ENCODE assay signal across 12 cellular contexts in genomic region chr10:24826022-24826421, GRCh38.
DNase-seq lines count a peak whose midpoint lies in the region; ATAC-seq and TF ChIP-seq lines count a peak whose summit lies in the region.
"Had no signal": no experiment of that assay in that cellular context is flagged by ENCODE, and none has a peak within 500 bp of the region (broad histone marks: within the 10 kb centered on the region; RNA-seq: fewer than 3 reads in every experiment).

No MANE protein-coding gene starts in this region.

- no peak for TF ChIP-seq CTCF in fibroblast of villous mesenchyme (IDR thresholded peaks at IDR 0.05; ENCODE audit: insufficient read depth, low read depth, low read length)

- peaks cover 18% of the 10 kb centered on the region for H3K27me3 Mint-ChIP-seq in T-helper 2 cell treated with Interferon-gamma antibody and Interleukin-4, amounts not matched to agents 5 μg/mL and 100 μg/mL, for 36 hours (ENCODE audit: low read depth)
- H3K27me3 Mint-ChIP-seq: progenitor cell of endocrine pancreas had no signal

- H3K9me3 Mint-ChIP-seq in T-helper 2 cell treated with Interferon-gamma antibody and Interleukin-4, amounts not matched to agents 5 μg/mL and 100 μg/mL, for 36 hours = no peaks in the 10 kb centered on the region

- DNase-seq in AG08395 (ENCODE audit: low spot score) (peak; percentile 69), GM04503 (ENCODE audit: low read depth) (peak; percentile 45), fibroblast of villous mesenchyme (ENCODE audit: low read depth) (peak; percentile 91), SIG-M5 treated with dmso at 0.1 percent for 504 hours (lab: John Stamatoyannopoulos, UW; ENCODE audit: unreplicated experiment) (no peak), DMS153 (lab: John Stamatoyannopoulos, UW) (no peak)
- DNase-seq in T-helper 2 cell treated with Interferon-gamma antibody and Interleukin-4, amounts not matched to agents 5 μg/mL and 100 μg/mL, for 36 hours (ENCODE audit: low spot score) = no peak
- no peak for DNase-seq in activated CD4-positive, CD25-positive, alpha-beta regulatory T cell (lab: John Stamatoyannopoulos, UW)
- DNase-seq: NCI-H1930, testis had no signal

- no peaks in the 10 kb centered on the region for H3K36me3 Mint-ChIP-seq in T-helper 2 cell treated with Interferon-gamma antibody and Interleukin-4, amounts not matched to agents 5 μg/mL and 100 μg/mL, for 36 hours (ENCODE audit: low read depth)

- peak overlapping the region; percentile 59 for H3K4me3 Mint-ChIP-seq in T-helper 2 cell treated with Interferon-gamma antibody and Interleukin-4, amounts not matched to agents 5 μg/mL and 100 μg/mL, for 36 hours

- no peak for ATAC-seq in GM19328 (IDR thresholded peaks at IDR 0.05; ENCODE audit: unreplicated experiment)

- peaks cover 19% of the 10 kb centered on the region for H3K4me1 Mint-ChIP-seq in T-helper 2 cell treated with Interferon-gamma antibody and Interleukin-4, amounts not matched to agents 5 μg/mL and 100 μg/mL, for 36 hours (ENCODE audit: low read depth)

- H3K4me3 ChIP-seq in fibroblast of villous mesenchyme (ENCODE audit: low read depth, low read length) = peak overlapping the region; percentile 45
- H3K4me3 ChIP-seq: HAP-1, testis had no signal

- H3K27ac Mint-ChIP-seq in T-helper 2 cell treated with Interferon-gamma antibody and Interleukin-4, amounts not matched to agents 5 μg/mL and 100 μg/mL, for 36 hours = no peak overlapping the region
- H3K27ac Mint-ChIP-seq: progenitor cell of endocrine pancreas had no signal

Comparison
In these comparisons a context has a peak if more than half of its experiments do, and no peak if none do; other contexts are left out.
1. DNase-seq: peak in AG08395 (single experiment), GM04503 (single experiment) and fibroblast of villous mesenchyme (single experiment); none in T-helper 2 cell treated with Interferon-gamma antibody and Interleukin-4, amounts not matched to agents 5 μg/mL and 100 μg/mL, for 36 hours (single experiment), SIG-M5 treated with dmso at 0.1 percent for 504 hours (single experiment), activated CD4-positive, CD25-positive, alpha-beta regulatory T cell (0 of 4) and DMS153 (single experiment).